In genomic region chr3:10502185-10502880, GRCh38 we compare ENCODE assay signal across 31 cellular contexts. TPM values are rescaled to one million over a fixed set of nuclear protein-coding genes. Genes with fewer than 3 reads are reported as not detected.
DNase-seq lines count a peak whose midpoint lies in the region; ATAC-seq and TF ChIP-seq lines count a peak whose summit lies in the region.
"Had no signal": no experiment of that assay in that cellular context is flagged by ENCODE, and none has a peak within 500 bp of the region (broad histone marks: within the 10 kb centered on the region; RNA-seq: fewer than 3 reads in every experiment).

No MANE protein-coding gene starts in this region.

- H3K4me3 ChIP-seq in heart left ventricle (no peak overlapping the region), liver (ENCODE audit: low read depth in 1 of 3, low read length in 3 of 3) (no peak overlapping the region), endodermal cell (ENCODE audit: low read length) (no peak overlapping the region)
- H3K4me3 ChIP-seq: GM23338, HAP-1, MG63, PC-9, SK-N-MC had no signal

- H3K4me1 Mint-ChIP-seq in activated T-helper 17 cell treated with anti-CD3 and anti-CD28 coated beads, Interleukin-2, amount 50 U/mL, for 72 hours: no peaks in the 10 kb centered on the region
- H3K4me1 Mint-ChIP-seq in stimulated activated naive B cell treated with anti-CD40 and anti-IgM and Interleukin-4, amounts not matched to agents 10 μg/mL and 1 μg/mL and 100 μg/mL, for 72 hours: peaks cover 6 to 8% of the 10 kb centered on the region in 2 donors
- no peaks in the 10 kb centered on the region for H3K4me1 Mint-ChIP-seq in endodermal cell

- H3K27ac Mint-ChIP-seq in activated T-helper 17 cell treated with anti-CD3 and anti-CD28 coated beads, Interleukin-2, amount 50 U/mL, for 72 hours: no peak overlapping the region
- H3K27ac Mint-ChIP-seq in stimulated activated naive B cell treated with anti-CD40 and anti-IgM and Interleukin-4, amounts not matched to agents 10 μg/mL and 1 μg/mL and 100 μg/mL, for 72 hours: no peak overlapping the region
- no peak overlapping the region for H3K27ac Mint-ChIP-seq in endodermal cell
- H3K27ac Mint-ChIP-seq: CD4-positive, alpha-beta T cell; GM23338; HFFc6 had no signal

- DNase-seq in Right ventricle myocardium inferior (ENCODE audit: missing footprints) (peak; percentile 55), heart left ventricle (no peak), endodermal cell (no peak), NCI-H2196 (lab: John Stamatoyannopoulos, UW; ENCODE audit: unreplicated experiment) (no peak), NCI-H345 (lab: John Stamatoyannopoulos, UW) (no peak)
- DNase-seq in stimulated activated naive B cell treated with anti-CD40 and anti-IgM and Interleukin-4, amounts not matched to agents 10 μg/mL and 1 μg/mL and 100 μg/mL, for 72 hours: no peak
- DNase-seq: CD4-positive, alpha-beta T cell; DMS53; HFFc6; IMR-90; KG1; MG63; NCI-H1092 treated with DMSO at 0.1 percent for 48 hours; NCI-H1436; NCI-H187; NCI-H2081 treated with DMSO at 0.1 percent for 48 hours; NCI-H2171 treated with DMSO at 0.1 percent for 48 hours; NCI-H446; NCI-H524 treated with DMSO at 0.1 percent for 48 hours; NCI-H774; PC-9; SIG-M5 had no signal

- no peak overlapping the region for H3K4me3 Mint-ChIP-seq in activated T-helper 17 cell treated with anti-CD3 and anti-CD28 coated beads, Interleukin-2, amount 50 U/mL, for 72 hours
- no peak overlapping the region for H3K4me3 Mint-ChIP-seq in stimulated activated naive B cell treated with anti-CD40 and anti-IgM and Interleukin-4, amounts not matched to agents 10 μg/mL and 1 μg/mL and 100 μg/mL, for 72 hours
- H3K4me3 Mint-ChIP-seq in endodermal cell: no peak overlapping the region
- H3K4me3 Mint-ChIP-seq: CD4-positive, alpha-beta T cell; GM23338; HFFc6 had no signal

- H3K27ac ChIP-seq in heart left ventricle (no peak overlapping the region), liver (ENCODE audit: low read depth in 1 of 2, low read length in 2 of 2) (peak overlapping the region; percentile 42 to 57), endodermal cell (ENCODE audit: low read depth, low read length) (no peak overlapping the region)
- H3K27ac ChIP-seq: PC-9, RWPE1, SK-N-MC had no signal

- peaks cover 0 to 59% (median 23%) of the 10 kb centered on the region in 9 donors for H3K27me3 ChIP-seq in heart left ventricle
- no peaks in the 10 kb centered on the region for H3K27me3 ChIP-seq in liver (ENCODE audit: control insufficient read depth in 4 of 4, insufficient read depth in 4 of 4, low read length in 3 of 4)
- peaks cover 16% of the 10 kb centered on the region for H3K27me3 ChIP-seq in endodermal cell (ENCODE audit: control insufficient read depth, insufficient read depth, low read length, poor library complexity, severe bottlenecking)
- H3K27me3 ChIP-seq: MG63 had no signal

- no peak for ATAC-seq in Right ventricle myocardium inferior
- no peak for ATAC-seq in heart left ventricle
- ATAC-seq in activated T-helper 17 cell treated with anti-CD3 and anti-CD28 coated beads, Interleukin-2, amount 50 U/mL, for 72 hours (replicated peaks): peak; percentile 42
- ATAC-seq in stimulated activated naive B cell treated with anti-CD40 and anti-IgM and Interleukin-4, amounts not matched to agents 10 μg/mL and 1 μg/mL and 100 μg/mL, for 72 hours (replicated peaks): peak; percentile 56 to 81
- ATAC-seq: GM23338 had no signal

- H3K36me3 Mint-ChIP-seq in activated T-helper 17 cell treated with anti-CD3 and anti-CD28 coated beads, Interleukin-2, amount 50 U/mL, for 72 hours (ENCODE audit: low read depth): no peaks in the 10 kb centered on the region
- no peaks in the 10 kb centered on the region for H3K36me3 Mint-ChIP-seq in stimulated activated naive B cell treated with anti-CD40 and anti-IgM and Interleukin-4, amounts not matched to agents 10 μg/mL and 1 μg/mL and 100 μg/mL, for 72 hours
- H3K36me3 Mint-ChIP-seq in endodermal cell (ENCODE audit: low read depth): no peaks in the 10 kb centered on the region

- TF ChIP-seq POLR2A in heart left ventricle (IDR thresholded peaks at IDR 0.05): no peak

- H3K4me1 ChIP-seq in heart left ventricle (peaks cover 0 to 12% (median 0%) of the 10 kb centered on the region in 12 donors), liver (ENCODE audit: control insufficient read depth in 4 of 4, insufficient read depth in 4 of 4, low read length in 3 of 4) (peaks cover 7 to 55% (median 38%) of the 10 kb centered on the region in 4 donors), endodermal cell (ENCODE audit: control insufficient read depth, insufficient read depth, low read length) (no peaks in the 10 kb centered on the region)
- H3K4me1 ChIP-seq: HAP-1 had no signal

- H3K9me3 Mint-ChIP-seq in activated T-helper 17 cell treated with anti-CD3 and anti-CD28 coated beads, Interleukin-2, amount 50 U/mL, for 72 hours: no peaks in the 10 kb centered on the region
- H3K9me3 Mint-ChIP-seq in stimulated activated naive B cell treated with anti-CD40 and anti-IgM and Interleukin-4, amounts not matched to agents 10 μg/mL and 1 μg/mL and 100 μg/mL, for 72 hours: no peaks in the 10 kb centered on the region
- no peaks in the 10 kb centered on the region for H3K9me3 Mint-ChIP-seq in endodermal cell
- H3K9me3 Mint-ChIP-seq: CD4-positive, alpha-beta T cell; GM23338; HFFc6 had no signal

- TF ChIP-seq RAD21 in liver (IDR thresholded peaks at IDR 0.05): no peak

- H3K36me3 ChIP-seq in heart left ventricle (no peaks in the 10 kb centered on the region), liver (ENCODE audit: control insufficient read depth in 4 of 4, insufficient read depth in 3 of 4, low read depth in 1 of 4, low read length in 3 of 4) (no peaks in the 10 kb centered on the region), endodermal cell (ENCODE audit: control insufficient read depth, insufficient read depth, low read length) (no peaks in the 10 kb centered on the region)
- H3K36me3 ChIP-seq: HAP-1, MG63 had no signal

- H3K9ac ChIP-seq in liver (ENCODE audit: low read depth in 1 of 2, low read length in 2 of 2) (no peak overlapping the region), endodermal cell (ENCODE audit: extremely low read depth, low read length, poor library complexity, severe bottlenecking) (no peak overlapping the region)

- TF ChIP-seq CTCF in heart left ventricle (IDR thresholded peaks at IDR 0.05) (no peak), liver (IDR thresholded peaks at IDR 0.05; ENCODE audit: low read depth, low read length, missing input control) (no peak), endodermal cell (conservative IDR thresholded peaks at IDR 0.05) (no peak)

- intact Hi-C loops in Right ventricle myocardium inferior (cut with DNase I) (no loop called here), heart left ventricle (cut with DNase I) (no loop called here)

- WGBS in heart left ventricle, 4 donors: 78 to 90% (median 84%) methylated on average over 12 of the region's 12 CpGs
- WGBS in liver: 83% methylated on average over 12 of the region's 12 CpGs
- WGBS in endodermal cell (ENCODE audit: insufficient coverage in 1 of 2, insufficient read length in 1 of 2), 2 experiments: 88 to 91% methylated on average over 11 to 12 of the region's 12 CpGs

- no peaks in the 10 kb centered on the region for H3K9me3 ChIP-seq in heart left ventricle
- no peaks in the 10 kb centered on the region for H3K9me3 ChIP-seq in liver (ENCODE audit: control insufficient read depth in 4 of 4, low read length in 3 of 4)
- H3K9me3 ChIP-seq in endodermal cell (ENCODE audit: control insufficient read depth, low read length): no peaks in the 10 kb centered on the region
- H3K9me3 ChIP-seq: HAP-1, MG63 had no signal

- H3K27me3 Mint-ChIP-seq in activated T-helper 17 cell treated with anti-CD3 and anti-CD28 coated beads, Interleukin-2, amount 50 U/mL, for 72 hours: peaks cover 11% of the 10 kb centered on the region
- H3K27me3 Mint-ChIP-seq in stimulated activated naive B cell treated with anti-CD40 and anti-IgM and Interleukin-4, amounts not matched to agents 10 μg/mL and 1 μg/mL and 100 μg/mL, for 72 hours: peaks cover 24 to 55% of the 10 kb centered on the region in 2 donors
- peaks cover 11% of the 10 kb centered on the region for H3K27me3 Mint-ChIP-seq in endodermal cell (ENCODE audit: insufficient read depth)

TF ChIP-seq in liver, 16 proteins besides CTCF, POLR2A, EP300 and RAD21:
- TF ChIP-seq JUND (IDR thresholded peaks at IDR 0.05) (no peak), GABPA (IDR thresholded peaks at IDR 0.05 in 1 of 2, conservative IDR thresholded peaks at IDR 0.05 in 1 of 2) (no peak), HNF4A (conservative IDR thresholded peaks at IDR 0.05) (no peak), RXRA (IDR thresholded peaks at IDR 0.05) (no peak), FOXA2 (IDR thresholded peaks at IDR 0.05) (no peak), YY1 (IDR thresholded peaks at IDR 0.05) (no peak), MAX (IDR thresholded peaks at IDR 0.05) (no peak), HNF4G (IDR thresholded peaks at IDR 0.05) (no peak)

RNA-seq across cellular contexts. Expression of gene ATP2B2, which starts 3.1 kb away (rescaled TPM):
- total RNA-seq in Right ventricle myocardium inferior (0.14 TPM), heart left ventricle (under 1 TPM in 6 of 9 donors, not detected in 3; 0.07 to 0.35 (median 0.16) TPM), liver (10 to 100 TPM; 26.8 to 27.8 TPM), endodermal cell (under 1 TPM in 1 of 2 donors, not detected in 1; 0.09 TPM)
- polyA plus RNA-seq in heart left ventricle (under 1 TPM; 0.01 to 0.08 TPM), liver (10 to 100 TPM; 10.4 to 14.6 TPM)
- not detected for total RNA-seq in activated T-helper 17 cell treated with anti-CD3 and anti-CD28 coated beads, Interleukin-2, amount 50 U/mL, for 72 hours
- 0.64 TPM for polyA plus RNA-seq in endodermal cell (2013, experiment 1 of 2)
- polyA plus RNA-seq in endodermal cell (2013, experiment 2 of 2): 0.54 TPM
- total RNA-seq: CD4-positive, alpha-beta T cell; Daoy; G401; HFFc6; PC-9 had no signal
- polyA plus RNA-seq: BJ had no signal

Comparison
In these comparisons a context has a peak if more than half of its experiments do, and no peak if none do; other contexts are left out.
1. ATAC-seq: peak in activated T-helper 17 cell treated with anti-CD3 and anti-CD28 coated beads, Interleukin-2, amount 50 U/mL, for 72 hours (single experiment) and stimulated activated naive B cell treated with anti-CD40 and anti-IgM and Interleukin-4, amounts not matched to agents 10 μg/mL and 1 μg/mL and 100 μg/mL, for 72 hours (2 of 2); none in Right ventricle myocardium inferior (single experiment) and heart left ventricle (0 of 4).
2. H3K27ac ChIP-seq: peak in liver (2 of 2); none in heart left ventricle (0 of 12) and endodermal cell (single experiment).
3. RNA of gene ATP2B2, which starts 3.1 kb away (total RNA-seq): 26.8 to 27.8 TPM in liver; 0.14 TPM in Right ventricle myocardium inferior (single experiment), 0.07 to 0.35 TPM in heart left ventricle, 0.09 TPM in endodermal cell and not detected in activated T-helper 17 cell treated with anti-CD3 and anti-CD28 coated beads, Interleukin-2, amount 50 U/mL, for 72 hours; every median in the first group is over 10 times any median in the second.